In genomic region chr3:36097180-36097579, GRCh38 we compare ENCODE assay signal across 30 cellular contexts.
"Had no signal": no experiment of that assay in that cellular context is flagged by ENCODE, and none has a peak within 500 bp of the region (broad histone marks: within the 10 kb centered on the region; RNA-seq: fewer than 3 reads in every experiment).

No MANE protein-coding gene starts in this region.

- H3K27ac Mint-ChIP-seq: activated CD4-positive, alpha-beta memory T cell treated with anti-CD3 and anti-CD28 coated beads, Interleukin-2, amount 10 ng/mL, durations not matched to agents 7 days and 5 days; activated CD4-positive, alpha-beta T cell treated with anti-CD3 and anti-CD28 coated beads, Interleukin-2, amount 10 ng/mL, durations not matched to agents 7 days and 5 days; activated naive CD4-positive, alpha-beta T cell treated with anti-CD3 and anti-CD28 coated beads, Interleukin-2, amount 10 ng/mL, durations not matched to agents 7 days and 5 days; activated naive CD4-positive, alpha-beta T cell treated with anti-CD3 and anti-CD28 coated beads, Interleukin-2, amount 50 U/mL, for 72 hours; activated naive CD8-positive, alpha-beta T cell treated with anti-CD3 and anti-CD28 coated beads, Interleukin-2, amount 10 ng/mL, durations not matched to agents 7 days and 5 days; activated T-cell treated with anti-CD3 and anti-CD28 coated beads, Interleukin-2, amount 50 U/mL, for 24 hours; activated T-cell treated with anti-CD3 and anti-CD28 coated beads, Interleukin-2, amount 50 U/mL, for 72 hours; WTC11 had no signal

- H3K27me3 Mint-ChIP-seq: activated CD4-positive, alpha-beta memory T cell treated with anti-CD3 and anti-CD28 coated beads, Interleukin-2, amount 10 ng/mL, durations not matched to agents 7 days and 5 days; activated CD4-positive, alpha-beta T cell treated with anti-CD3 and anti-CD28 coated beads, Interleukin-2, amount 10 ng/mL, durations not matched to agents 7 days and 5 days; activated naive CD4-positive, alpha-beta T cell treated with anti-CD3 and anti-CD28 coated beads, Interleukin-2, amount 10 ng/mL, durations not matched to agents 7 days and 5 days; activated naive CD8-positive, alpha-beta T cell treated with anti-CD3 and anti-CD28 coated beads, Interleukin-2, amount 10 ng/mL, durations not matched to agents 7 days and 5 days; activated T-cell treated with anti-CD3 and anti-CD28 coated beads, Interleukin-2, amount 50 U/mL, for 24 hours; brain had no signal

- H3K9me3 Mint-ChIP-seq: activated CD4-positive, alpha-beta T cell treated with anti-CD3 and anti-CD28 coated beads, Interleukin-2, amount 10 ng/mL, durations not matched to agents 7 days and 5 days; activated T-cell treated with anti-CD3 and anti-CD28 coated beads, Interleukin-2, amount 50 U/mL, for 24 hours; brain; WTC11 had no signal

- H3K4me2 ChIP-seq: hepatocyte had no signal

- H2AFZ ChIP-seq: hepatocyte had no signal

- H3K27me3 ChIP-seq: ascending aorta, breast epithelium, cardiac muscle cell, colonic mucosa, esophagus squamous epithelium, gastroesophageal sphincter, heart right ventricle had no signal

- H3K4me1 ChIP-seq: ascending aorta, breast epithelium, colonic mucosa, esophagus squamous epithelium, gastroesophageal sphincter, heart right ventricle had no signal

- H3K36me3 ChIP-seq: ascending aorta, breast epithelium, cardiac muscle cell, colonic mucosa, esophagus squamous epithelium, gastroesophageal sphincter, heart right ventricle had no signal

- ATAC-seq: activated naive CD4-positive, alpha-beta T cell treated with anti-CD3 and anti-CD28 coated beads, Interleukin-2, amount 50 U/mL, for 72 hours; activated T-cell treated with anti-CD3 and anti-CD28 coated beads, Interleukin-2, amount 50 U/mL, for 72 hours; gastroesophageal sphincter; heart right ventricle; WTC11 had no signal

- H3K9me3 ChIP-seq: ascending aorta, breast epithelium, colonic mucosa, esophagus squamous epithelium, gastroesophageal sphincter, heart right ventricle had no signal

- H3K4me1 Mint-ChIP-seq: activated CD4-positive, alpha-beta memory T cell treated with anti-CD3 and anti-CD28 coated beads, Interleukin-2, amount 10 ng/mL, durations not matched to agents 7 days and 5 days; activated CD4-positive, alpha-beta T cell treated with anti-CD3 and anti-CD28 coated beads, Interleukin-2, amount 10 ng/mL, durations not matched to agents 7 days and 5 days; activated naive CD4-positive, alpha-beta T cell treated with anti-CD3 and anti-CD28 coated beads, Interleukin-2, amount 10 ng/mL, durations not matched to agents 7 days and 5 days; activated naive CD8-positive, alpha-beta T cell treated with anti-CD3 and anti-CD28 coated beads, Interleukin-2, amount 10 ng/mL, durations not matched to agents 7 days and 5 days; brain; WTC11 had no signal

- DNase-seq: activated CD4-positive, alpha-beta memory T cell treated with anti-CD3 and anti-CD28 coated beads, Interleukin-2, amount 10 ng/mL, durations not matched to agents 7 days and 5 days; activated CD4-positive, alpha-beta T cell treated with anti-CD3 and anti-CD28 coated beads for 1 hour; activated CD4-positive, alpha-beta T cell treated with anti-CD3 and anti-CD28 coated beads for 4 hours; activated CD4-positive, alpha-beta T cell treated with anti-CD3 and anti-CD28 coated beads, Interleukin-2, amount 10 ng/mL, durations not matched to agents 7 days and 5 days; activated CD4-positive, alpha-beta T cell treated with anti-CD3 and anti-CD28 coated beads, Interleukin-2, amount 50 U/mL, for 4 hours; activated CD8-positive, alpha-beta memory T cell treated with anti-CD3 and anti-CD28 coated beads, Interleukin-2, amount 50 U/mL, for 48 hours; activated gamma-delta T cell; activated naive CD4-positive, alpha-beta T cell; activated naive CD4-positive, alpha-beta T cell treated with anti-CD3 and anti-CD28 coated beads, Interleukin-2, amount 10 ng/mL, durations not matched to agents 7 days and 5 days; activated naive CD8-positive, alpha-beta T cell treated with anti-CD3 and anti-CD28 coated beads, Interleukin-2, amount 10 ng/mL, durations not matched to agents 7 days and 5 days; activated T-cell treated with anti-CD3 and anti-CD28 coated beads for 4 hours; activated T-cell treated with anti-CD3 and anti-CD28 coated beads, Interleukin-2, amount 50 U/mL, for 24 hours; activated T-cell treated with anti-CD3 and anti-CD28 coated beads, Interleukin-2, amount 50 U/mL, for 72 hours; central memory CD4-positive, alpha-beta T cell; cerebellar nuclear complex; colonic mucosa; effector CD8-positive, alpha-beta T cell; esophagus squamous epithelium; foreskin melanocyte; heart right ventricle had no signal

- H3K79me2 ChIP-seq: hepatocyte had no signal

- H3K4me3 Mint-ChIP-seq: activated CD4-positive, alpha-beta memory T cell treated with anti-CD3 and anti-CD28 coated beads, Interleukin-2, amount 10 ng/mL, durations not matched to agents 7 days and 5 days; activated CD4-positive, alpha-beta T cell treated with anti-CD3 and anti-CD28 coated beads, Interleukin-2, amount 10 ng/mL, durations not matched to agents 7 days and 5 days; activated naive CD4-positive, alpha-beta T cell treated with anti-CD3 and anti-CD28 coated beads, Interleukin-2, amount 10 ng/mL, durations not matched to agents 7 days and 5 days; activated naive CD8-positive, alpha-beta T cell treated with anti-CD3 and anti-CD28 coated beads, Interleukin-2, amount 10 ng/mL, durations not matched to agents 7 days and 5 days; activated T-cell treated with anti-CD3 and anti-CD28 coated beads, Interleukin-2, amount 50 U/mL, for 24 hours; activated T-cell treated with anti-CD3 and anti-CD28 coated beads, Interleukin-2, amount 50 U/mL, for 72 hours; brain; WTC11 had no signal

- H3K4me3 ChIP-seq: ascending aorta, breast epithelium, cardiac muscle cell, colonic mucosa, esophagus squamous epithelium, gastroesophageal sphincter, heart right ventricle, hepatocyte had no signal

- H3K27ac ChIP-seq: ascending aorta, breast epithelium, cardiac muscle cell, colonic mucosa, epithelial cell of prostate, esophagus squamous epithelium, gastroesophageal sphincter, heart right ventricle, hepatocyte, VCaP had no signal

- H3K36me3 Mint-ChIP-seq: activated naive CD4-positive, alpha-beta T cell treated with anti-CD3 and anti-CD28 coated beads, Interleukin-2, amount 10 ng/mL, durations not matched to agents 7 days and 5 days; activated naive CD4-positive, alpha-beta T cell treated with anti-CD3 and anti-CD28 coated beads, Interleukin-2, amount 50 U/mL, for 72 hours; activated naive CD8-positive, alpha-beta T cell treated with anti-CD3 and anti-CD28 coated beads, Interleukin-2, amount 10 ng/mL, durations not matched to agents 7 days and 5 days; brain; WTC11 had no signal
